1 cellular context compared by ENCODE assay signal in the genomic region with DNA sequence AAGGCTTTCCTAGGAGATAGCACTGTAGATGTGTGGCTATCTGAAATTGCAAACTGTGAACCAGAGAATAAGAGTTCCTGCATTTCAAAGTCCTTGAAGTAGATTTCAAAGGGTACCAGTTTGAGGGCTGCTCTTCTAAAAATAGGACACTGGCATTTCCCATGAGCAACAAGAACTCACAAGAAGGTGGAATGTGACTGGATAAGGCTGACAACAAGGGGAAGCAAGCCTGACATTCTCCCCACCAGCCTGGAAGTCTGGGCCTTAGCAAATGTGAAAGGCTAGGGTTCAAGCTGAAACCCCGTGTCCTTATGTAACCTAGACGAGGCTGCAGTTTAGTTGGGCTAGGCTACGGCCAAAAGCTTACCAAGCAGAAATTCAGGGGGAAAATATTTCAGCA.
TF ChIP-seq lines count a peak whose summit lies in the region.

No MANE protein-coding gene starts in this region.

TF ChIP-seq in IMR-90, 13 proteins besides CTCF, POLR2A, EP300 and RAD21:
- TF ChIP-seq BHLHE40 (IDR thresholded peaks at IDR 0.05; ENCODE audit: low read depth, low read length): no peak
- TF ChIP-seq MXI1 (IDR thresholded peaks at IDR 0.05; ENCODE audit: borderline replicate concordance, low read depth, low read length): no peak
- no peak for TF ChIP-seq RCOR1 (IDR thresholded peaks at IDR 0.05; ENCODE audit: insufficient replicate concordance, low read length)
- TF ChIP-seq SMC3 (IDR thresholded peaks at IDR 0.05; ENCODE audit: low read depth, low read length): no peak
- no peak for TF ChIP-seq CEBPB (IDR thresholded peaks at IDR 0.05; ENCODE audit: low read depth, low read length)
- no peak for TF ChIP-seq USF2 (IDR thresholded peaks at IDR 0.05; ENCODE audit: low read depth, low read length)
- no peak for TF ChIP-seq FOS (IDR thresholded peaks at IDR 0.05; ENCODE audit: low read depth, low read length)
TF ChIP-seq in IMR-90: peak in this region for 0.
